In genomic region chr2:235598026-235598425, GRCh38 we compare ENCODE assay signal across 29 cellular contexts.
"Had no signal": no experiment of that assay in that cellular context is flagged by ENCODE, and none has a peak within 500 bp of the region (broad histone marks: within the 10 kb centered on the region; RNA-seq: fewer than 3 reads in every experiment).

No MANE protein-coding gene starts in this region.

- ATAC-seq: naive thymus-derived CD4-positive, alpha-beta T cell; natural killer cell; pancreas; psoas muscle; right cardiac atrium; right lobe of liver; stimulated activated memory B cell treated with anti-CD40 and anti-IgM and Interleukin-4, amounts not matched to agents 10 μg/mL and 1 μg/mL and 100 μg/mL, for 72 hours; stimulated activated naive CD8-positive, alpha-beta T cell treated with anti-CD3 and anti-CD28 coated beads, Interleukin-15, amount 100 ng/mL, for 72 hours; stimulated activated naive CD8-positive, alpha-beta T cell treated with anti-CD3 and anti-CD28 coated beads, Interleukin-15, Interleukin-2, amounts not matched to agents 100 U/mL and 50 U/mL, for 24 hours had no signal

- H3K27me3 Mint-ChIP-seq: progenitor cell of endocrine pancreas had no signal

- H3K4me3 ChIP-seq: pancreas, psoas muscle, right lobe of liver, sigmoid colon, suprapubic skin, thoracic aorta, thyroid gland, tibial nerve, upper lobe of left lung, vagina had no signal

- H3K27ac Mint-ChIP-seq: naive thymus-derived CD4-positive, alpha-beta T cell; natural killer cell; nephron; progenitor cell of endocrine pancreas; stimulated activated memory B cell treated with anti-CD40 and anti-IgM and Interleukin-4, amounts not matched to agents 10 μg/mL and 1 μg/mL and 100 μg/mL, for 72 hours; stimulated activated naive CD8-positive, alpha-beta T cell treated with anti-CD3 and anti-CD28 coated beads, Interleukin-15, amount 100 ng/mL, for 72 hours had no signal

- H3K9me3 Mint-ChIP-seq: natural killer cell had no signal

- H3K4me1 Mint-ChIP-seq: naive thymus-derived CD4-positive, alpha-beta T cell; natural killer cell; stimulated activated memory B cell treated with anti-CD40 and anti-IgM and Interleukin-4, amounts not matched to agents 10 μg/mL and 1 μg/mL and 100 μg/mL, for 72 hours; stimulated activated naive CD8-positive, alpha-beta T cell treated with anti-CD3 and anti-CD28 coated beads, Interleukin-15, amount 100 ng/mL, for 72 hours had no signal

- H3K9me3 ChIP-seq: neutrophil, pancreas, psoas muscle, right lobe of liver, sigmoid colon, suprapubic skin, thoracic aorta, thyroid gland, tibial nerve, upper lobe of left lung, vagina had no signal

- H3K4me3 Mint-ChIP-seq: naive thymus-derived CD4-positive, alpha-beta T cell; natural killer cell; nephron; stimulated activated memory B cell treated with anti-CD40 and anti-IgM and Interleukin-4, amounts not matched to agents 10 μg/mL and 1 μg/mL and 100 μg/mL, for 72 hours; stimulated activated naive CD8-positive, alpha-beta T cell treated with anti-CD3 and anti-CD28 coated beads, Interleukin-15, amount 100 ng/mL, for 72 hours had no signal

- H3K4me1 ChIP-seq: pancreas, psoas muscle, right lobe of liver, thyroid gland had no signal

- DNase-seq: naive thymus-derived CD4-positive, alpha-beta T cell; natural killer cell; nucleus accumbens; pancreas; psoas muscle; right cardiac atrium; right lobe of liver; sigmoid colon; small intestine; stimulated activated CD4-positive, alpha-beta T cell treated with anti-CD3 and anti-CD28 coated beads, Interleukin-12 subunit alpha, Interleukin-12 subunit beta, amount 100 ng/mL, for 4 hours; stimulated activated CD4-positive, alpha-beta T cell treated with anti-CD3 and anti-CD28 coated beads, Interleukin-1b, Interleukin-23, amount 100 ng/mL, for 48 hours; stimulated activated CD4-positive, alpha-beta T cell treated with anti-CD3 and anti-CD28 coated beads, Interleukin-4, amount 100 ng/mL, for 1 hour; stimulated activated CD4-positive, alpha-beta T cell treated with anti-CD3 and anti-CD28 coated beads, Interleukin-4, amount 100 ng/mL, for 4 hours; stimulated activated CD8-positive, alpha-beta memory T cell treated with anti-CD3 and anti-CD28 coated beads, Interleukin-4, amount 100 ng/mL, for 48 hours; stimulated activated naive CD4-positive, alpha-beta T cell; stimulated activated naive CD8-positive, alpha-beta T cell treated with anti-CD3 and anti-CD28 coated beads, Interleukin-15, amount 100 ng/mL, for 72 hours; stimulated activated naive CD8-positive, alpha-beta T cell treated with anti-CD3 and anti-CD28 coated beads, Interleukin-15, Interleukin-2, amounts not matched to agents 100 U/mL and 50 U/mL, for 24 hours; substantia nigra; thyroid gland; trophoblast cell; upper lobe of left lung had no signal

- H3K27ac ChIP-seq: neutrophil, pancreas, psoas muscle, right lobe of liver, suprapubic skin, thoracic aorta, thyroid gland, upper lobe of left lung, vagina had no signal

- H3K27me3 ChIP-seq: neutrophil, pancreas, right lobe of liver, sigmoid colon, suprapubic skin, thyroid gland, tibial nerve, upper lobe of left lung, vagina had no signal

- H3K36me3 Mint-ChIP-seq: natural killer cell; stimulated activated memory B cell treated with anti-CD40 and anti-IgM and Interleukin-4, amounts not matched to agents 10 μg/mL and 1 μg/mL and 100 μg/mL, for 72 hours had no signal

- H3K36me3 ChIP-seq: neutrophil, pancreas, right lobe of liver, sigmoid colon, suprapubic skin, thoracic aorta, thyroid gland, tibial nerve, upper lobe of left lung, vagina had no signal
